In the genomic region with DNA sequence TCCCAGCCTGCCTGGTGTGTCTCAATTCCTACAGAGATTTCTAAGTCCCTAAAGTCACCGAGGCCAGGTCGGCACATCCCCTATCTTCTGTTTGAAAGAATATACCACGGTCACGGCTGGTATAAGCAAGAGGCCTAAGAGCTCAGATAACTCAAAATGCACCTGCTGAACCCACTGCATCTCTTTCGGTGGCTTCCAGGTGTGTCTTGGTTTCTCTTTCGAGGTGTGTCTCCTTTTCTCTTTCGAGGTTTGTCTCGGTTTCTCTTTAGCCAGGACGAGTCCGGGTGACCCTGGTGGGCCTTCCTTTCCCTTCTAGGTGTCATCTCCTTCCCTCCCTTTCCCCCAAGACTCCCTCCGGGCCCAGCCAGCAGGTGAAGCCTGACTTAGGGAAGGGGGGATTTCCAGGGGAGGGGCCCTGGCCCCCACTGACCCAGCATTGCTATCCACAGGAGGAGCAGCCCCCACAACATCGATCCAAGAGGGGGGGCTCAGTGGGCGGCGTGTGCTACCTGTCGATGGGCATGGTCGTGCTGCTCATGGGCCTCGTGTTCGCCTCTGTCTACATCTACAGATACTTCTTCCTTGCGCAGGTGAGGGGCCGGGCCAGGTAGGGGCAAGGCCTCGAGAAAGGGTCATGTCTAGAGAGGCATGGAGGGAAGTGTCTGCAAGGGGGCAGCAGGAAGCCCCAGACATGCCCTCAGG, we compare ENCODE assay signal across 11 cellular contexts. TPM values are rescaled to one million over a fixed set of nuclear protein-coding genes. Genes with fewer than 3 reads are reported as not detected.
DNase-seq lines count a peak whose midpoint lies in the region; ATAC-seq, FAIRE-seq and TF ChIP-seq lines count a peak whose summit lies in the region.
"Had no signal": no experiment of that assay in that cellular context is flagged by ENCODE, and none has a peak within 500 bp of the region (broad histone marks: within the 10 kb centered on the region; RNA-seq: fewer than 3 reads in every experiment).

No MANE protein-coding gene starts in this region.

- H3K27me3 Mint-ChIP-seq in CD8-positive, alpha-beta T cell (ENCODE audit: low read depth) = no peaks in the 10 kb centered on the region

- no peak for DNase-seq in CD8-positive, alpha-beta T cell
- DNase-seq in GM19240 (ENCODE audit: insufficient read length, low spot score) (peak; percentile 79), EL (no peak), NCI-H1694 (lab: John Stamatoyannopoulos, UW) (no peak), HTR-8/SVneo (ENCODE audit: insufficient read length, low spot score) (no peak), foreskin melanocyte (no peak)
- DNase-seq: DMS79, NCI-H2029 had no signal

- H3K36me3 ChIP-seq in CD8-positive, alpha-beta T cell (ENCODE audit: insufficient read depth, low read length) = no peaks in the 10 kb centered on the region

- CTCF ChIA-PET in CD8-positive, alpha-beta T cell (lab: Charles Lee) = interaction anchor here (0.9 to 1.4 kb wide), 5 partner anchors 10 to 115 kb away, joined by 3 to 4 read pairs (median 3); no protein-coding TSS in a partner anchor

- H3K4me1 ChIP-seq in CD8-positive, alpha-beta T cell (ENCODE audit: insufficient read depth, low read length) = peaks cover 52% of the 10 kb centered on the region

- peak overlapping the region; percentile 23 for H3K27ac Mint-ChIP-seq in CD8-positive, alpha-beta T cell

- H3K9me3 ChIP-seq in CD8-positive, alpha-beta T cell (ENCODE audit: low read length) = no peaks in the 10 kb centered on the region

- peaks cover 24% of the 10 kb centered on the region for H3K36me3 Mint-ChIP-seq in CD8-positive, alpha-beta T cell

- H3K4me3 ChIP-seq in CD8-positive, alpha-beta T cell (ENCODE audit: low read depth, low read length) = no peak overlapping the region

- peaks cover 39% of the 10 kb centered on the region for H3K4me1 Mint-ChIP-seq in CD8-positive, alpha-beta T cell (ENCODE audit: low read depth)

- H3K4me3 Mint-ChIP-seq in CD8-positive, alpha-beta T cell = no peak overlapping the region

- FAIRE-seq in HTR-8/SVneo (lab: Jason Lieb, UNC) = no peak

- no peaks in the 10 kb centered on the region for H3K9me3 Mint-ChIP-seq in CD8-positive, alpha-beta T cell

- POLR2A ChIA-PET in CD8-positive, alpha-beta T cell (lab: Charles Lee) = interaction anchor here (1.0 to 1.2 kb wide), 2 partner anchors 23 to 32 kb away, joined by 3 read pairs; no protein-coding TSS in a partner anchor

- ATAC-seq in CD8-positive, alpha-beta T cell = no peak
- ATAC-seq in HG03045 (IDR thresholded peaks at IDR 0.05; ENCODE audit: unreplicated experiment) = peak; percentile 56

- intact Hi-C loops in CD8-positive, alpha-beta T cell (cut with DNase I, micrococcal nuclease) = no loop called here

- TF ChIP-seq CTCF in CD8-positive, alpha-beta T cell (IDR thresholded peaks at IDR 0.05) = no peak

- H3K27me3 ChIP-seq in CD8-positive, alpha-beta T cell (ENCODE audit: insufficient read depth, low read length) = no peaks in the 10 kb centered on the region

- no peak overlapping the region for H3K27ac ChIP-seq in CD8-positive, alpha-beta T cell (ENCODE audit: low read depth, low read length)
- peak overlapping the region; percentile 86 for H3K27ac ChIP-seq in angular gyrus (ENCODE audit: low read depth, low read length)

RNA-seq across cellular contexts. Expression of a gene that starts 8.4 kb away (rescaled TPM):
- total RNA-seq in CD8-positive, alpha-beta T cell = 10 to 100 TPM; 23.2 to 27.4 TPM

RNA-seq across cellular contexts. Expression of a gene that starts 51.9 kb away (rescaled TPM):
- 1 to 10 TPM; 3.2 to 3.4 TPM for total RNA-seq in CD8-positive, alpha-beta T cell
- total RNA-seq: fibroblast of villous mesenchyme had no signal
